Comparison of ENCODE assay signal across 14 cellular contexts in the genomic region with DNA sequence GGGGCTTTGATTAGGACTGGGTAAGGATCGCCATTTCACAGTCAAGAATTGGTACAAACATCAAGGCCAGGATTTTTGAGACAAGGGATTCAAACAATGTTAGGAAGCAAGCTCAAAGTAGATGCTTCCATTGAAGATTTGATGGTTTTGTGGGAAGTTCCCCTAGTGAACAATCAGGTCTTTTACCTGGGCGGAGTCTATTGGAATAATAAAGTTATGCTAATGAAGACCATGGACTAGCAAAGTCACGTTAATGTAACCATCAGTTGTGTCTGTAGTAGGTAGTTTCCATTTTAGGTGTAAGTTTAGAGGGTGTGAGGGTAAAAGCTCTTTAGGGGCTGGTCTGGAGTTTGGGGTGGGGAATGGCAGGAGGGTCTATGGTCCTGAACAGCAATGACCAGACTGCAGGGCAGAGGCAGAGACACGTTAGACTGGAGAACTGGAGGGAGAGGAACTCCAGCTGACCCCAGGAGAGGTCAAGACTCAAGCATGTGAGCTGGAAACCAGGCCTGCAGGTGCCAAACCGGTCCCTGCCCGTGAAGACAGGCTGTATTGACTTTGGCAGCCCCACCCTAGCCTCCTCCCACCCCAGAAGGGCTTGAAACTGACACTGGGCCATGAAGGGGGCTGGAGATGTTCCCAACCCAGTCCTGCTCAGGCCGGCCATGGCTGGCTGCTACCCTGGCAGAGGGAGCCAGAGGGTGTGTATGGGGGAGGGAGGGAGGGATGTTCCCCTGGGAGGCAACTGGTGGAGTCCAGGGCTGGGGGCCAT. TPM values are rescaled to one million over a fixed set of nuclear protein-coding genes. Genes with fewer than 3 reads are reported as not detected.
DNase-seq lines count a peak whose midpoint lies in the region; ATAC-seq lines count a peak whose summit lies in the region.
"Had no signal": no experiment of that assay in that cellular context is flagged by ENCODE, and none has a peak within 500 bp of the region (broad histone marks: within the 10 kb centered on the region; RNA-seq: fewer than 3 reads in every experiment).

No MANE protein-coding gene starts in this region.

- intact Hi-C loops in left ventricle myocardium superior (cut with micrococcal nuclease) = no loop called here

- DNase-seq in DMS 273 (lab: John Stamatoyannopoulos, UW; ENCODE audit: unreplicated experiment) (peak; percentile 31), DMS 273 treated with DMSO at 0.1 percent for 48 hours (lab: John Stamatoyannopoulos, UW) (no peak), NCI-H510A treated with DMSO at 0.1 percent for 48 hours (lab: John Stamatoyannopoulos, UW) (peak; percentile 68), left ventricle myocardium superior (peak; percentile 37), DMS79 (lab: John Stamatoyannopoulos, UW) (no peak), NCI-H774 (lab: John Stamatoyannopoulos, UW) (no peak)
- no peak for DNase-seq in stimulated activated effector memory CD8-positive, alpha-beta T cell treated with anti-CD3 and anti-CD28 coated beads, Interleukin-12 subunit alpha, Interleukin-12 subunit beta, amount 100 ng/mL, for 72 hours (ENCODE audit: low spot score in 2 of 2)
- DNase-seq: 8988T; activated CD8-positive, alpha-beta memory T cell treated with anti-CD3 and anti-CD28 coated beads, Interleukin-2, amount 10 ng/mL, durations not matched to agents 7 days and 5 days; KG1; NK-92 treated with Interleukin-12 subunit alpha and Interleukin-12 subunit beta, amount 100 ng/mL, for 24 hours; T-helper 17 cell; trophoblast cell had no signal

- no peaks in the 10 kb centered on the region for H3K4me1 Mint-ChIP-seq in stimulated activated effector memory CD8-positive, alpha-beta T cell treated with anti-CD3 and anti-CD28 coated beads, Interleukin-12 subunit alpha, Interleukin-12 subunit beta, amount 100 ng/mL, for 72 hours
- H3K4me1 Mint-ChIP-seq: activated CD8-positive, alpha-beta memory T cell treated with anti-CD3 and anti-CD28 coated beads, Interleukin-2, amount 10 ng/mL, durations not matched to agents 7 days and 5 days had no signal

- no peak overlapping the region for H3K4me3 Mint-ChIP-seq in stimulated activated effector memory CD8-positive, alpha-beta T cell treated with anti-CD3 and anti-CD28 coated beads, Interleukin-12 subunit alpha, Interleukin-12 subunit beta, amount 100 ng/mL, for 72 hours
- H3K4me3 Mint-ChIP-seq: activated CD8-positive, alpha-beta memory T cell treated with anti-CD3 and anti-CD28 coated beads, Interleukin-2, amount 10 ng/mL, durations not matched to agents 7 days and 5 days; T-helper 17 cell had no signal

- no peaks in the 10 kb centered on the region for H3K36me3 Mint-ChIP-seq in stimulated activated effector memory CD8-positive, alpha-beta T cell treated with anti-CD3 and anti-CD28 coated beads, Interleukin-12 subunit alpha, Interleukin-12 subunit beta, amount 100 ng/mL, for 72 hours
- H3K36me3 Mint-ChIP-seq: activated CD8-positive, alpha-beta memory T cell treated with anti-CD3 and anti-CD28 coated beads, Interleukin-2, amount 10 ng/mL, durations not matched to agents 7 days and 5 days had no signal

- peak; percentile 63 for ATAC-seq in left ventricle myocardium superior
- ATAC-seq in stimulated activated effector memory CD8-positive, alpha-beta T cell treated with anti-CD3 and anti-CD28 coated beads, Interleukin-12 subunit alpha, Interleukin-12 subunit beta, amount 100 ng/mL, for 72 hours = peak; percentile 41
- no peak for ATAC-seq in HG02678 (IDR thresholded peaks at IDR 0.05; ENCODE audit: unreplicated experiment)
- ATAC-seq: activated CD8-positive, alpha-beta memory T cell treated with anti-CD3 and anti-CD28 coated beads, Interleukin-2, amount 10 ng/mL, durations not matched to agents 7 days and 5 days; T-helper 17 cell had no signal

- no peaks in the 10 kb centered on the region for H3K9me3 Mint-ChIP-seq in stimulated activated effector memory CD8-positive, alpha-beta T cell treated with anti-CD3 and anti-CD28 coated beads, Interleukin-12 subunit alpha, Interleukin-12 subunit beta, amount 100 ng/mL, for 72 hours

- no peak overlapping the region for H3K27ac Mint-ChIP-seq in stimulated activated effector memory CD8-positive, alpha-beta T cell treated with anti-CD3 and anti-CD28 coated beads, Interleukin-12 subunit alpha, Interleukin-12 subunit beta, amount 100 ng/mL, for 72 hours
- H3K27ac Mint-ChIP-seq: activated CD8-positive, alpha-beta memory T cell treated with anti-CD3 and anti-CD28 coated beads, Interleukin-2, amount 10 ng/mL, durations not matched to agents 7 days and 5 days had no signal

RNA-seq across cellular contexts. Expression of a gene that starts 36.0 kb away (rescaled TPM):
- 0.07 TPM for total RNA-seq in left ventricle myocardium superior
- total RNA-seq: activated CD8-positive, alpha-beta memory T cell treated with anti-CD3 and anti-CD28 coated beads, Interleukin-2, amount 10 ng/mL, durations not matched to agents 7 days and 5 days; T-helper 17 cell had no signal

RNA-seq across cellular contexts. Expression of a gene that starts 57.8 kb away (rescaled TPM):
- total RNA-seq in left ventricle myocardium superior = 65.1 TPM

Comparison
In these comparisons a context has a peak if more than half of its experiments do, and no peak if none do; other contexts are left out.
1. DNase-seq: peak in DMS 273 (single experiment), NCI-H510A treated with DMSO at 0.1 percent for 48 hours (single experiment) and left ventricle myocardium superior (single experiment); none in DMS 273 treated with DMSO at 0.1 percent for 48 hours (single experiment), stimulated activated effector memory CD8-positive, alpha-beta T cell treated with anti-CD3 and anti-CD28 coated beads, Interleukin-12 subunit alpha, Interleukin-12 subunit beta, amount 100 ng/mL, for 72 hours (0 of 2), DMS79 (single experiment) and NCI-H774 (single experiment).